ENCODE assay signal across 11 cellular contexts in the genomic region with DNA sequence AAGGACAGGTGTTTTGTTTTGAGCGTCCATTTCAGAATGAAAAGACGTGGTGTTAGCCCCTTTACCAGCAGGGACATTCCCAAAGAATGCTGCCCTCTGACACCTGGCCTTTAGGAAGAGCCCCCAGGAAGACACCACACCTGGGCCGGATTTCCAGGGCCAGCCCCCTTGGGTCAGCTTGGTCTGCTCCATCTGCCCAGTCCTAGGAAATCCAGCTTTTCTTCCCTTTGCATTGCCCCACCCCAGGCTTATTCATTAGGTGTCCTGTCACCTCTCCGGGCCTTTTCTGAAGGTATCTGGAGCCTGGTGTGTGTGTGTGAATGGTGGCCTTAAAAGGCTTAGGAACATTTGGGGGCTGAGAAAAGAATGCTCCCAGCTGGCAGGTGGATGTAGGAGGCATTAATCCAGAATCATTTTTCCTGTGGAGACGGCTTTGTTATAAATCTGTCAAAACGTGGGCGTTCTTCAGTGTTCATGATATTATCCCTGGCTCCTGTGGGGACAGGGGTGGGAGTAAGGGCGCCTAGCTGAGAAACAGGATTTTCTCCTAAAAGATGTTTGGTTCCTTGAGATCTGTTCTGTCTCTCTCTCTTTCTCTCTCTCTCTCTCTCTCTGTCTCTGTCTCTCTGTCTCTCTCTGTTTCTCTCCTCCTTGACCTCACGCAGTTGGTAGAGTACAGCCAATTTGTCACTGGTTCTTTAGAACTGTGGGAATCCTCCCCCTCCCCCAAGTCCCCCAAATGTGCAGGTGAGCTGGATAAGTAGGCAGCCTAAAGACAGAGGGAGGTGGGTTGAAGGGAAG.
"Had no signal": no experiment of that assay in that cellular context is flagged by ENCODE, and none has a peak within 500 bp of the region (broad histone marks: within the 10 kb centered on the region; RNA-seq: fewer than 3 reads in every experiment).

No MANE protein-coding gene starts in this region.

- DNase-seq: activated CD4-positive, alpha-beta T cell treated with anti-CD3 and anti-CD28 coated beads, Interleukin-2, amount 10 ng/mL, durations not matched to agents 24 days and 14 days; activated CD8-positive, alpha-beta memory T cell treated with anti-CD3 and anti-CD28 coated beads for 24 hours; amniotic stem cell; dermis blood vessel endothelial cell; erythroblast; midbrain; naive B cell; SK-N-SH; stimulated activated CD4-positive, alpha-beta T cell treated with anti-CD3 and anti-CD28 coated beads, Interleukin-12 subunit alpha, Interleukin-12 subunit beta, amount 100 ng/mL, for 4 hours; stimulated activated naive CD4-positive, alpha-beta T cell treated with Interleukin-2 at 50 U/mL for 16 hours; T-helper 1 cell had no signal

- H3K9me3 ChIP-seq: SK-N-SH had no signal
